8 cellular contexts compared by ENCODE assay signal in genomic region chr1:176051402-176051801, GRCh38.
"Had no signal": no experiment of that assay in that cellular context is flagged by ENCODE, and none has a peak within 500 bp of the region (broad histone marks: within the 10 kb centered on the region; RNA-seq: fewer than 3 reads in every experiment).

No MANE protein-coding gene starts in this region.

- H3K27ac ChIP-seq: GM23248, HL-60 had no signal

- H3K4me3 ChIP-seq: GM23248, HAP-1, K562 had no signal

- H3K4me1 ChIP-seq: HAP-1 had no signal

- H3K9me3 ChIP-seq: HAP-1 had no signal

- DNase-seq: GOT3, H7, HFFc6, KG1 had no signal

- H3K36me3 ChIP-seq: HAP-1 had no signal
